Comparison of ENCODE assay signal across 10 cellular contexts in the genomic region with DNA sequence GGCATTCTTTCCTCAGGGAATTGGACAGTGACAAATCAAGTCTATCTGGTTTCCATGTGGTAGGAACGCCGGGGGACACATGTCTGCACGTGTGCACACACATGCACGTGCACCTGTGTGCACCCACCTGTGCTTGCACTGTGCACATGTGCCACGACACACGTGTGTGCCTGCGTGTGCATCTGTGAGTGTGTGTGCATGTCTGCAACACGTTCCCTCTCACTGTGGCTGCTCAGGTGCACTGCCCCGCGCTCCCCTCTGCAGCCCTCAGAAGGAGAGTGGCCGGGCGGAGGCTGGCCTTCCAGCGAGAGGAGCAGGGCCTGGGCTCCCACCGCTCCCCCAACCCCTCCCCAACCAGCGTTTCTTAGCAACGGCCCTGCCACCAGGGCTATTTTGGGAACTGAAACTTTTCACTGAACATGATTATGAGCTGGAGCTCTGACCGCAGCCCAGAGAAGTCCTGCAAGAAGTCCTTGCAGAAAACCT.
DNase-seq lines count a peak whose midpoint lies in the region; ATAC-seq and TF ChIP-seq lines count a peak whose summit lies in the region.
"Had no signal": no experiment of that assay in that cellular context is flagged by ENCODE, and none has a peak within 500 bp of the region (broad histone marks: within the 10 kb centered on the region; RNA-seq: fewer than 3 reads in every experiment).

No MANE protein-coding gene starts in this region.

- no peaks in the 10 kb centered on the region for H3K9me3 Mint-ChIP-seq in activated T-helper 17 cell treated with anti-CD3 and anti-CD28 coated beads, Interleukin-2, amount 50 U/mL, for 72 hours

- H3K27ac Mint-ChIP-seq in activated T-helper 17 cell treated with anti-CD3 and anti-CD28 coated beads, Interleukin-2, amount 50 U/mL, for 72 hours = no peak overlapping the region

- TF ChIP-seq POLR2A in Peyer's patch (IDR thresholded peaks at IDR 0.05) = no peak

- peaks cover 14% of the 10 kb centered on the region for H3K27me3 Mint-ChIP-seq in activated T-helper 17 cell treated with anti-CD3 and anti-CD28 coated beads, Interleukin-2, amount 50 U/mL, for 72 hours

- peaks cover 0 to 13% (median 4%) of the 10 kb centered on the region in 4 donors for H3K4me1 ChIP-seq in Peyer's patch

- no peak overlapping the region for H3K4me3 Mint-ChIP-seq in activated T-helper 17 cell treated with anti-CD3 and anti-CD28 coated beads, Interleukin-2, amount 50 U/mL, for 72 hours

- H3K4me3 ChIP-seq in Peyer's patch = no peak overlapping the region
- H3K4me3 ChIP-seq: skin epidermis had no signal

- H3K36me3 Mint-ChIP-seq in activated T-helper 17 cell treated with anti-CD3 and anti-CD28 coated beads, Interleukin-2, amount 50 U/mL, for 72 hours (ENCODE audit: low read depth) = no peaks in the 10 kb centered on the region

- no peaks in the 10 kb centered on the region for H3K4me1 Mint-ChIP-seq in activated T-helper 17 cell treated with anti-CD3 and anti-CD28 coated beads, Interleukin-2, amount 50 U/mL, for 72 hours

- H3K27me3 ChIP-seq in Peyer's patch = no peaks in the 10 kb centered on the region

- H3K36me3 ChIP-seq in Peyer's patch = no peaks in the 10 kb centered on the region

- no peak for TF ChIP-seq CTCF in Peyer's patch (IDR thresholded peaks at IDR 0.05)

- H3K27ac ChIP-seq in Peyer's patch = no peak overlapping the region
- H3K27ac ChIP-seq: skin epidermis, VCaP had no signal

- DNase-seq in Peyer's patch (peak in 2 of 3 donors; percentile 22 to 58), pons (ENCODE audit: low spot score) (peak; percentile 34), NCI-H524 treated with DMSO at 0.1 percent for 48 hours (lab: John Stamatoyannopoulos, UW) (no peak), 8988T (no peak)
- DNase-seq in activated effector memory CD4-positive, alpha-beta T cell treated with anti-CD3 and anti-CD28 coated beads, Interleukin-2, amount 50 U/mL, for 16 hours = no peak

- ATAC-seq in GM19043 (IDR thresholded peaks at IDR 0.05; ENCODE audit: low read depth, unreplicated experiment) (peak; percentile 75), HG02973 (IDR thresholded peaks at IDR 0.05; ENCODE audit: unreplicated experiment) (peak; percentile 83)
- no peak for ATAC-seq in activated T-helper 17 cell treated with anti-CD3 and anti-CD28 coated beads, Interleukin-2, amount 50 U/mL, for 72 hours (replicated peaks)

- no peaks in the 10 kb centered on the region for H3K9me3 ChIP-seq in Peyer's patch

Comparison
In these comparisons a context has a peak if more than half of its experiments do, and no peak if none do; other contexts are left out.
1. DNase-seq: peak in Peyer's patch (2 of 3) and pons (single experiment); none in NCI-H524 treated with DMSO at 0.1 percent for 48 hours (single experiment), activated effector memory CD4-positive, alpha-beta T cell treated with anti-CD3 and anti-CD28 coated beads, Interleukin-2, amount 50 U/mL, for 16 hours (single experiment) and 8988T (single experiment).